In genomic region chr4:37976513-37976912, GRCh38 we compare ENCODE assay signal across 8 cellular contexts. TPM values are rescaled to one million over a fixed set of nuclear protein-coding genes. Genes with fewer than 3 reads are reported as not detected.
DNase-seq lines count a peak whose midpoint lies in the region; ATAC-seq and TF ChIP-seq lines count a peak whose summit lies in the region.

No MANE protein-coding gene starts in this region.

- CTCF ChIA-PET in activated naive CD4-positive, alpha-beta T cell treated with anti-CD3 and anti-CD28 coated beads for 36 hours (lab: Charles Lee) = interaction anchor here (1.0 to 1.7 kb wide), 5 partner anchors 8 to 140 kb away, joined by 3 to 6 read pairs (median 3); no protein-coding TSS in a partner anchor
- CTCF ChIA-PET in mammary epithelial cell (lab: Charles Lee; ENCODE audit: low non-redundant PET) = no interaction called here

- peak overlapping the region; percentile 87 for H2AFZ ChIP-seq in mammary epithelial cell (ENCODE audit: low read depth, low read length)

- H3K27ac ChIP-seq in mammary epithelial cell (ENCODE audit: insufficient read depth, low read depth, low read length) = peak overlapping the region; percentile 20
- H3K27ac ChIP-seq in lower lobe of right lung = peak overlapping the region; percentile 76
- H3K27ac ChIP-seq in urinary bladder (ENCODE audit: low read depth) = peak overlapping the region; percentile 84

- H3K9me3 ChIP-seq in mammary epithelial cell (replicated peaks; ENCODE audit: insufficient read depth, low read length) = no peaks in the 10 kb centered on the region
- no peaks in the 10 kb centered on the region for H3K9me3 ChIP-seq in lower lobe of right lung

- no peak for DNase-seq in activated naive CD4-positive, alpha-beta T cell treated with anti-CD3 and anti-CD28 coated beads for 36 hours
- no peak for DNase-seq in activated naive CD4-positive, alpha-beta T cell (lab: John Stamatoyannopoulos, UW)
- DNase-seq in mammary epithelial cell (peak; percentile 27), lower lobe of right lung (no peak), T1000 (lab: John Stamatoyannopoulos, UW) (no peak)

- TF ChIP-seq CTCF in mammary epithelial cell (conservative IDR thresholded peaks at IDR 0.05 in 1 of 2, IDR thresholded peaks at IDR 0.05 in 1 of 2; ENCODE audit: extremely low read depth in 1 of 2, insufficient read depth in 1 of 2, low read depth in 1 of 2, low read length in 2 of 2) (no peak), lower lobe of right lung (IDR thresholded peaks at IDR 0.05) (no peak)

- no peak overlapping the region for H3K9ac ChIP-seq in mammary epithelial cell (ENCODE audit: insufficient read depth, low read length)

- no peaks in the 10 kb centered on the region for H4K20me1 ChIP-seq in mammary epithelial cell (ENCODE audit: insufficient read depth, low read length)

- no peaks in the 10 kb centered on the region for H3K36me3 ChIP-seq in mammary epithelial cell (ENCODE audit: insufficient read depth, low read length)
- H3K36me3 ChIP-seq in lower lobe of right lung = no peaks in the 10 kb centered on the region
- H3K36me3 ChIP-seq in urinary bladder (ENCODE audit: insufficient read depth) = no peaks in the 10 kb centered on the region

- 31% methylated on average over 3 of the region's 3 CpGs for WGBS in mammary epithelial cell (ENCODE audit: low coverage, missing lambda C conversion rate)
- 43% methylated on average over 3 of the region's 3 CpGs for WGBS in urinary bladder

- no peaks in the 10 kb centered on the region for H3K36me3 Mint-ChIP-seq in activated naive CD4-positive, alpha-beta T cell treated with anti-CD3 and anti-CD28 coated beads for 36 hours (ENCODE audit: low read depth)

- peak in 1 of 2 donors; percentile 2 for ATAC-seq in lower lobe of right lung
- ATAC-seq in GM18858 (IDR thresholded peaks at IDR 0.05; ENCODE audit: unreplicated experiment) = no peak
- no peak for ATAC-seq in GM18519 (IDR thresholded peaks at IDR 0.05; ENCODE audit: low FRiP score, unreplicated experiment)

- H3K4me3 ChIP-seq in mammary epithelial cell (replicated peaks in 1 of 3; ENCODE audit: insufficient read depth in 1 of 3, low read depth in 2 of 3, low read length in 3 of 3) (peak overlapping the region in 2 of 3 experiments; percentile 18 to 58), lower lobe of right lung (peak overlapping the region; percentile 89), urinary bladder (ENCODE audit: low read depth, low read length) (peak overlapping the region; percentile 92)

- H3K4me2 ChIP-seq in mammary epithelial cell (ENCODE audit: insufficient read depth, low read depth, low read length) = peak overlapping the region; percentile 87

- no peaks in the 10 kb centered on the region for H3K9me3 Mint-ChIP-seq in activated naive CD4-positive, alpha-beta T cell treated with anti-CD3 and anti-CD28 coated beads for 36 hours

- H3K27ac Mint-ChIP-seq in activated naive CD4-positive, alpha-beta T cell treated with anti-CD3 and anti-CD28 coated beads for 36 hours = no peak overlapping the region

- H3K4me1 ChIP-seq in mammary epithelial cell (ENCODE audit: insufficient read depth, low read length) = peaks cover 5% of the 10 kb centered on the region
- peaks cover 12% of the 10 kb centered on the region for H3K4me1 ChIP-seq in lower lobe of right lung
- no peaks in the 10 kb centered on the region for H3K4me1 ChIP-seq in urinary bladder (ENCODE audit: insufficient read depth)

- peaks cover 24% of the 10 kb centered on the region for H3K4me1 Mint-ChIP-seq in activated naive CD4-positive, alpha-beta T cell treated with anti-CD3 and anti-CD28 coated beads for 36 hours (ENCODE audit: low read depth)

- H3K4me3 Mint-ChIP-seq in activated naive CD4-positive, alpha-beta T cell treated with anti-CD3 and anti-CD28 coated beads for 36 hours = peak overlapping the region; percentile 57

- dilution Hi-C loops in mammary epithelial cell (cut with HindIII; ENCODE audit: low sequenced_read_pairs) = no loop called here

- H3K27me3 Mint-ChIP-seq in activated naive CD4-positive, alpha-beta T cell treated with anti-CD3 and anti-CD28 coated beads for 36 hours (ENCODE audit: low read depth) = no peaks in the 10 kb centered on the region

- intact Hi-C loops in activated naive CD4-positive, alpha-beta T cell treated with anti-CD3 and anti-CD28 coated beads for 36 hours (cut with micrococcal nuclease) = loop anchor here (2.0 to 5.0 kb wide), 3 partner anchors 186 to 696 kb away; no protein-coding TSS in a partner anchor
- intact Hi-C loops in mammary epithelial cell (cut with micrococcal nuclease) (loop anchor here (5.0 kb wide), 1 partner anchor 149 kb away; the partner anchor contains the start of gene PGM2), lower lobe of right lung (cut with DNase I) (no loop called here)

- no peaks in the 10 kb centered on the region for H3K27me3 ChIP-seq in mammary epithelial cell (ENCODE audit: insufficient read depth, low read length)
- H3K27me3 ChIP-seq in lower lobe of right lung (ENCODE audit: low read depth) = no peaks in the 10 kb centered on the region

- peaks cover 23% of the 10 kb centered on the region for H3K79me2 ChIP-seq in mammary epithelial cell (ENCODE audit: insufficient read depth, low read length)

- no TSS peak for BruUV-seq in mammary epithelial cell (replicated peaks; lab: Mats Ljungman, UMichigan)

- in situ Hi-C loops in mammary epithelial cell (cut with MboI; ENCODE audit: low sequenced_read_pairs in 2 of 2) = no loop called here

RNA-seq across cellular contexts. Expression of gene PTTG2, which starts 16.3 kb away (rescaled TPM):
- total RNA-seq in activated naive CD4-positive, alpha-beta T cell treated with anti-CD3 and anti-CD28 coated beads for 36 hours = not detected
- not detected for total RNA-seq in mammary epithelial cell
- polyA plus RNA-seq in mammary epithelial cell = not detected
- not detected for polyA minus RNA-seq in mammary epithelial cell
- 1.2 TPM for total RNA-seq in lower lobe of right lung
- 2.1 TPM for total RNA-seq in urinary bladder
- polyA plus RNA-seq in urinary bladder = 0.56 TPM

Comparison
In these comparisons a context has a peak if more than half of its experiments do, and no peak if none do; other contexts are left out.
1. H3K27ac ChIP-seq: peak in every context shown above with its lines; median percentile 84 in urinary bladder; 76 in lower lobe of right lung; 20 in mammary epithelial cell.
2. H3K4me3 ChIP-seq: peak in every context shown above with its lines; median percentile 92 in urinary bladder; 89 in lower lobe of right lung; 38 in mammary epithelial cell.